ENCODE assay signal across 8 cellular contexts in genomic region chr15:65516997-65517865, GRCh38. TPM values are rescaled to one million over a fixed set of nuclear protein-coding genes. Genes with fewer than 3 reads are reported as not detected.
A peak's percentile ranks its signal among the peaks of the same experiment; 100 is the strongest.
DNase-seq lines count a peak whose midpoint lies in the region; ATAC-seq and TF ChIP-seq lines count a peak whose summit lies in the region.

TSS of gene DPP8 (minus strand) at chr15:65517689. CDS start at chr15:65512553, 5,136 bp downstream.

- H3K9ac ChIP-seq in adipocyte (ENCODE audit: low read length): peak within 1 kb of the TSS; percentile 95

- intact Hi-C loops in cardiac septum (cut with DNase I): no loop called here

- H3K27ac ChIP-seq in upper lobe of left lung: peak within 1 kb of the TSS; percentile 94 to 95 (median 94)

- peak; percentile 83 to 97 (median 94) for DNase-seq in NCI-H1417 (lab: John Stamatoyannopoulos, UW)
- DNase-seq in SW480 (ENCODE audit: low spot score): peak; percentile 93
- DNase-seq in adipocyte (ENCODE audit: low read depth): peak; percentile 97
- peak; percentile 98 for DNase-seq in cardiac septum (ENCODE audit: low spot score)
- peak; percentile 84 for DNase-seq in pons (ENCODE audit: low spot score)
- peak; percentile 94 to 96 for DNase-seq in upper lobe of left lung

- H3K4me3 ChIP-seq in adipocyte (ENCODE audit: low read length) (peak within 1 kb of the TSS; percentile 96), upper lobe of left lung (peak within 1 kb of the TSS; percentile 90 to 99 (median 95))

- H3K36me3 ChIP-seq in adipocyte (ENCODE audit: control insufficient read depth, insufficient read depth, low read length, severe bottlenecking) (peaks cover 6% of the 10 kb centered on the region), upper lobe of left lung (peaks cover 0 to 8% (median 0%) of the 10 kb centered on the region in 4 donors)

- peak; percentile 93 for ATAC-seq in HG02759 (IDR thresholded peaks at IDR 0.05; ENCODE audit: unreplicated experiment)
- ATAC-seq in upper lobe of left lung (ENCODE audit: low FRiP score in 2 of 2): peak; percentile 99

- WGBS in upper lobe of left lung, 2 donors: 0 to 1% methylated on average over 41 to 63 of the region's 75 CpGs

- peak in 1 of 4 donors; percentile 10 for TF ChIP-seq EP300 in upper lobe of left lung (IDR thresholded peaks at IDR 0.05)

- no peaks in the 10 kb centered on the region for H3K27me3 ChIP-seq in adipocyte (replicated peaks; ENCODE audit: control insufficient read depth, insufficient read depth, low read length)
- H3K27me3 ChIP-seq in upper lobe of left lung: no peaks in the 10 kb centered on the region

- TF ChIP-seq CTCF in GM12872 (IDR thresholded peaks at IDR 0.05; ENCODE audit: insufficient read depth, low read depth, low read length) (peak; percentile 98), upper lobe of left lung (IDR thresholded peaks at IDR 0.05) (peak; percentile 62 to 95 (median 74))

- peaks cover 28% of the 10 kb centered on the region for H3K4me1 ChIP-seq in adipocyte (ENCODE audit: control insufficient read depth, insufficient read depth, low read length)
- peaks cover 16 to 43% (median 26%) of the 10 kb centered on the region in 4 donors for H3K4me1 ChIP-seq in upper lobe of left lung

- TF ChIP-seq POLR2A in upper lobe of left lung (IDR thresholded peaks at IDR 0.05): peak; percentile 30 to 83 (median 66)

- no peaks in the 10 kb centered on the region for H3K9me3 ChIP-seq in adipocyte (ENCODE audit: control insufficient read depth, low read length)
- H3K9me3 ChIP-seq in upper lobe of left lung: no peaks in the 10 kb centered on the region

RNA-seq across cellular contexts. Expression of gene DPP8, which starts in this region (rescaled TPM):
- 35.3 TPM for total RNA-seq in cardiac septum
- 10 to 100 TPM; 24.3 to 32.4 (median 30.1) TPM for total RNA-seq in upper lobe of left lung

Comparison
In these comparisons a context has a peak if more than half of its experiments do, and no peak if none do; other contexts are left out.
1. Peak in every context shown above with its lines: DNase-seq, ATAC-seq, H3K4me3 ChIP-seq and H3K27ac ChIP-seq.